ENCODE assay signal across 12 cellular contexts in genomic region chr3:136624894-136625815, GRCh38.
DNase-seq lines count a peak whose midpoint lies in the region; ATAC-seq and TF ChIP-seq lines count a peak whose summit lies in the region.
"Had no signal": no experiment of that assay in that cellular context is flagged by ENCODE, and none has a peak within 500 bp of the region (broad histone marks: within the 10 kb centered on the region; RNA-seq: fewer than 3 reads in every experiment).

No MANE protein-coding gene starts in this region.

- peaks cover 38% of the 10 kb centered on the region for H3K4me1 Mint-ChIP-seq in CD14-positive monocyte
- H3K4me1 Mint-ChIP-seq in activated T-cell treated with anti-CD3 and anti-CD28 coated beads, Interleukin-2, amount 50 U/mL, for 24 hours (ENCODE audit: low read depth) = peaks cover 19% of the 10 kb centered on the region

- peaks cover 0 to 8% (median 5%) of the 10 kb centered on the region in 7 donors for H3K9me3 Mint-ChIP-seq in CD14-positive monocyte
- H3K9me3 Mint-ChIP-seq in activated T-cell treated with anti-CD3 and anti-CD28 coated beads, Interleukin-2, amount 50 U/mL, for 24 hours = peaks cover 13% of the 10 kb centered on the region

- ATAC-seq in body of pancreas (peak; percentile 99), right lobe of liver (peak; percentile 96 to 98 (median 98))
- ATAC-seq: activated T-cell treated with anti-CD3 and anti-CD28 coated beads, Interleukin-2, amount 50 U/mL, for 4 hours had no signal

- peak overlapping the region; percentile 70 to 83 (median 76) for H3K27ac ChIP-seq in body of pancreas
- peak overlapping the region; percentile 19 to 54 (median 51) for H3K27ac ChIP-seq in right lobe of liver
- no peak overlapping the region for H3K27ac ChIP-seq in effector memory CD4-positive, alpha-beta T cell (ENCODE audit: insufficient read depth, low read length, poor library complexity, severe bottlenecking)
- H3K27ac ChIP-seq: SK-N-MC had no signal

- no peaks in the 10 kb centered on the region for H3K27me3 Mint-ChIP-seq in CD14-positive monocyte (ENCODE audit: low read depth in 3 of 3)
- no peaks in the 10 kb centered on the region for H3K27me3 Mint-ChIP-seq in activated T-cell treated with anti-CD3 and anti-CD28 coated beads, Interleukin-2, amount 50 U/mL, for 24 hours

- H3K4me1 ChIP-seq in body of pancreas (peaks cover 37% of the 10 kb centered on the region), right lobe of liver (peaks cover 0 to 31% (median 8%) of the 10 kb centered on the region in 4 donors), HAP-1 (peaks cover 22% of the 10 kb centered on the region)
- no peaks in the 10 kb centered on the region for H3K4me1 ChIP-seq in effector memory CD4-positive, alpha-beta T cell (ENCODE audit: control insufficient read depth, insufficient read depth, low read length, poor library complexity, severe bottlenecking)

- peak in 2 of 3 donors; percentile 9 to 38 for TF ChIP-seq POLR2A in body of pancreas (IDR thresholded peaks at IDR 0.05)
- TF ChIP-seq POLR2A in right lobe of liver (IDR thresholded peaks at IDR 0.05) = peak; percentile 72

- TF ChIP-seq CTCF in CD14-positive monocyte (IDR thresholded peaks at IDR 0.05) = no peak
- TF ChIP-seq CTCF in body of pancreas (IDR thresholded peaks at IDR 0.05) = no peak
- no peak for TF ChIP-seq CTCF in right lobe of liver (IDR thresholded peaks at IDR 0.05)

- H3K36me3 Mint-ChIP-seq in CD14-positive monocyte = peaks cover 18 to 27% of the 10 kb centered on the region in 2 donors
- peaks cover 72% of the 10 kb centered on the region for H3K36me3 Mint-ChIP-seq in activated T-cell treated with anti-CD3 and anti-CD28 coated beads, Interleukin-2, amount 50 U/mL, for 24 hours (ENCODE audit: low read depth)

- no peaks in the 10 kb centered on the region for H3K9me3 ChIP-seq in body of pancreas
- no peaks in the 10 kb centered on the region for H3K9me3 ChIP-seq in right lobe of liver
- H3K9me3 ChIP-seq in HAP-1 = no peaks in the 10 kb centered on the region
- H3K9me3 ChIP-seq in effector memory CD4-positive, alpha-beta T cell (ENCODE audit: control insufficient read depth, low read length) = no peaks in the 10 kb centered on the region

- H3K4me3 Mint-ChIP-seq in CD14-positive monocyte = no peak overlapping the region
- H3K4me3 Mint-ChIP-seq in activated T-cell treated with anti-CD3 and anti-CD28 coated beads, Interleukin-2, amount 50 U/mL, for 24 hours = no peak overlapping the region
- H3K4me3 Mint-ChIP-seq: activated T-cell treated with anti-CD3 and anti-CD28 coated beads, Interleukin-2, amount 50 U/mL, for 4 hours had no signal

- DNase-seq in CD14-positive monocyte (ENCODE audit: low spot score) = no peak
- DNase-seq in HT-29 (ENCODE audit: low spot score) = peak; percentile 81
- DNase-seq in body of pancreas = peak; percentile 41 to 82 (median 58)
- DNase-seq in right lobe of liver = no peak
- DNase-seq in AG20443 (ENCODE audit: low spot score) = no peak
- DNase-seq in activated T-cell treated with anti-CD3 and anti-CD28 coated beads, Interleukin-2, amount 50 U/mL, for 24 hours = no peak
- no peak for DNase-seq in HAP-1 (ENCODE audit: low spot score in 2 of 2)
- DNase-seq in effector memory CD4-positive, alpha-beta T cell = no peak
- DNase-seq: activated T-cell treated with anti-CD3 and anti-CD28 coated beads, Interleukin-2, amount 50 U/mL, for 4 hours; midbrain; stimulated activated CD4-positive, alpha-beta T cell treated with anti-CD3 and anti-CD28 coated beads, Interleukin-2, amount 100 ng/mL, for 48 hours had no signal

- intact Hi-C loops in CD14-positive monocyte (cut with micrococcal nuclease) (loop anchor here in 1 of 2 donors (5.0 kb wide), 1 partner anchor 127 kb away; the partner anchor contains the start of gene STAG1), body of pancreas (cut with DNase I) (no loop called here), right lobe of liver (cut with DNase I) (no loop called here)

- H3K4me3 ChIP-seq in body of pancreas (no peak overlapping the region), right lobe of liver (peak overlapping the region in 2 of 3 donors; percentile 18 to 23), HAP-1 (no peak overlapping the region)
- H3K4me3 ChIP-seq in effector memory CD4-positive, alpha-beta T cell (ENCODE audit: insufficient read depth, low read depth, low read length, poor library complexity, severe bottlenecking) = no peak overlapping the region
- H3K4me3 ChIP-seq: SK-N-MC had no signal

- no peaks in the 10 kb centered on the region for H3K36me3 ChIP-seq in body of pancreas (replicated peaks in 1 of 2; ENCODE audit: insufficient read depth in 1 of 2, low read depth in 2 of 2)
- H3K36me3 ChIP-seq in right lobe of liver = no peaks in the 10 kb centered on the region
- H3K36me3 ChIP-seq in HAP-1 (replicated peaks) = no peaks in the 10 kb centered on the region
- peaks cover 6% of the 10 kb centered on the region for H3K36me3 ChIP-seq in effector memory CD4-positive, alpha-beta T cell (ENCODE audit: control insufficient read depth, insufficient read depth, low read length)

- in situ Hi-C loops in HAP-1 (cut with MboI; ENCODE audit: low sequenced_read_pairs) = no loop called here

- no peaks in the 10 kb centered on the region for H3K27me3 ChIP-seq in body of pancreas
- H3K27me3 ChIP-seq in right lobe of liver = no peaks in the 10 kb centered on the region
- H3K27me3 ChIP-seq in HAP-1 (ENCODE audit: low read depth) = no peaks in the 10 kb centered on the region
- no peaks in the 10 kb centered on the region for H3K27me3 ChIP-seq in effector memory CD4-positive, alpha-beta T cell (replicated peaks; ENCODE audit: control insufficient read depth, insufficient read depth, low read length, poor library complexity, severe bottlenecking)

- H3K27ac Mint-ChIP-seq in CD14-positive monocyte = peak overlapping the region; percentile 4 to 80 (median 55)
- no peak overlapping the region for H3K27ac Mint-ChIP-seq in activated T-cell treated with anti-CD3 and anti-CD28 coated beads, Interleukin-2, amount 50 U/mL, for 24 hours

- 27 to 30% methylated on average over 4 of the region's 4 CpGs for WGBS in body of pancreas, 2 donors
- WGBS in right lobe of liver (ENCODE audit: insufficient coverage, low coverage, low lambda C conversion rate, missing lambda C conversion rate) = 45% methylated on average over 4 of the region's 4 CpGs

Comparison
In these comparisons a context has a peak if more than half of its experiments do, and no peak if none do; other contexts are left out.
1. DNase-seq: peak in HT-29 (single experiment) and body of pancreas (4 of 4); none in CD14-positive monocyte (single experiment), right lobe of liver (0 of 3), AG20443 (single experiment), activated T-cell treated with anti-CD3 and anti-CD28 coated beads, Interleukin-2, amount 50 U/mL, for 24 hours (single experiment), HAP-1 (0 of 2) and effector memory CD4-positive, alpha-beta T cell (0 of 3).
2. H3K4me3 ChIP-seq: peak in right lobe of liver (2 of 3); none in body of pancreas (0 of 2), HAP-1 (single experiment) and effector memory CD4-positive, alpha-beta T cell (single experiment).